Comparison of ENCODE assay signal across 12 cellular contexts in the genomic region with DNA sequence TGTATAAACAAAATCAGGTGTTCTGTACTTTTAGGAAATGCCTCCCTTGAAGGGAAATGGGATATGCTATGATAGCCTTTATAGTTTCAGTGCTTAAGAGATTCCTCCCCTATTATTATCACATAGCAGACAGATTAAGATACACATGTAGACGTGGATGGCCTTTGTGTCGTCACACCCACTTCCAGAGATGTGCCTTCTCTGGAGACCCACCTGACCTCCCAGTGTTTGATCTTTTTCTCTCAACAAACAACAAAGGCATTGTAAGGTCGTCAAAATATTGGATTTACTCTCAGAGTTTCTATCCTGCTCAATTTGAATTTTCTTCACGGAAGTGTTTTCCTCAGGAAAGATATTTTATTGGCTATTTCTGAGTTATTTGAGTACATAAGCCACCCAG. TPM values are rescaled to one million over a fixed set of nuclear protein-coding genes. Genes with fewer than 3 reads are reported as not detected.
DNase-seq lines count a peak whose midpoint lies in the region; ATAC-seq, FAIRE-seq and TF ChIP-seq lines count a peak whose summit lies in the region.
"Had no signal": no experiment of that assay in that cellular context is flagged by ENCODE, and none has a peak within 500 bp of the region (broad histone marks: within the 10 kb centered on the region; RNA-seq: fewer than 3 reads in every experiment).

No MANE protein-coding gene starts in this region.

- TF ChIP-seq CTCF in Calu3 (IDR thresholded peaks at IDR 0.05; ENCODE audit: unreplicated experiment), result no peak

- intact Hi-C loops in CD4-positive, alpha-beta memory T cell (cut with micrococcal nuclease), result loop anchor here (1.0 kb wide), 2 partner anchors 26 to 53 kb away; partner anchors contain the start of gene C1GALT1
- intact Hi-C loops in left ventricle myocardium superior (cut with micrococcal nuclease), result no loop called here
- intact Hi-C loops in Calu3 (cut with micrococcal nuclease; ENCODE audit: unreplicated experiment), result no loop called here

- H3K27me3 Mint-ChIP-seq in CD4-positive, alpha-beta memory T cell, result no peaks in the 10 kb centered on the region
- no peaks in the 10 kb centered on the region for H3K27me3 Mint-ChIP-seq in activated CD8-positive, alpha-beta T cell treated with anti-CD3 and anti-CD28 coated beads, Interleukin-2, amount 10 ng/mL, durations not matched to agents 7 days and 5 days (ENCODE audit: low read depth)
- H3K27me3 Mint-ChIP-seq in Calu3 (ENCODE audit: unreplicated experiment), result no peaks in the 10 kb centered on the region

- H3K9me3 Mint-ChIP-seq in CD4-positive, alpha-beta memory T cell, result peaks cover 0 to 13% (median 10%) of the 10 kb centered on the region in 8 donors
- peaks cover 21% of the 10 kb centered on the region for H3K9me3 Mint-ChIP-seq in activated CD8-positive, alpha-beta T cell treated with anti-CD3 and anti-CD28 coated beads, Interleukin-2, amount 10 ng/mL, durations not matched to agents 7 days and 5 days (ENCODE audit: insufficient read depth)
- peaks cover 7% of the 10 kb centered on the region for H3K9me3 Mint-ChIP-seq in Calu3 (ENCODE audit: low read depth, unreplicated experiment)

- H3K4me1 Mint-ChIP-seq in CD4-positive, alpha-beta memory T cell, result peaks cover 42 to 73% (median 58%) of the 10 kb centered on the region in 4 donors
- H3K4me1 Mint-ChIP-seq in activated CD8-positive, alpha-beta T cell treated with anti-CD3 and anti-CD28 coated beads, Interleukin-2, amount 10 ng/mL, durations not matched to agents 7 days and 5 days (ENCODE audit: low read depth), result peaks cover 49% of the 10 kb centered on the region
- H3K4me1 Mint-ChIP-seq in Calu3 (ENCODE audit: low read depth, unreplicated experiment), result peaks cover 14% of the 10 kb centered on the region

- CTCF ChIA-PET in CD4-positive, alpha-beta memory T cell (lab: Charles Lee; ENCODE audit: partially characterized antibody), result interaction anchor here (0.8 to 4.4 kb wide), 4 partner anchors 20 to 54 kb away, joined by 3 to 31 read pairs (median 6); partner anchors contain the start of gene C1GALT1
- CTCF ChIA-PET in activated CD8-positive, alpha-beta T cell treated with anti-CD3 and anti-CD28 coated beads, Interleukin-2, amount 10 ng/mL, durations not matched to agents 7 days and 5 days (lab: Charles Lee), result interaction anchor here (0.9 to 4.1 kb wide), 4 partner anchors 7 to 385 kb away, joined by 3 to 29 read pairs (median 4); partner anchors contain the start of gene C1GALT1
- CTCF ChIA-PET in Calu3 (lab: Charles Lee), result no interaction called here

- BruUV-seq in Calu3 (replicated peaks; lab: Mats Ljungman, UMichigan), result no TSS peak

- peaks cover 3 to 4% of the 10 kb centered on the region in 2 donors for H3K36me3 Mint-ChIP-seq in CD4-positive, alpha-beta memory T cell
- peaks cover 42% of the 10 kb centered on the region for H3K36me3 Mint-ChIP-seq in activated CD8-positive, alpha-beta T cell treated with anti-CD3 and anti-CD28 coated beads, Interleukin-2, amount 10 ng/mL, durations not matched to agents 7 days and 5 days (ENCODE audit: low read depth)
- H3K36me3 Mint-ChIP-seq in Calu3 (ENCODE audit: insufficient read depth, unreplicated experiment), result no peaks in the 10 kb centered on the region

- peak in 1 of 5 donors; percentile 15 for DNase-seq in CD4-positive, alpha-beta memory T cell
- DNase-seq in Jurkat, Clone E6-1 (ENCODE audit: low read depth, low spot score), result peak; percentile 71
- DNase-seq in activated CD8-positive, alpha-beta T cell treated with anti-CD3 and anti-CD28 coated beads, Interleukin-2, amount 10 ng/mL, durations not matched to agents 7 days and 5 days, result no peak
- peak; percentile 86 for DNase-seq in myocyte (ENCODE audit: low read depth)
- DNase-seq in left ventricle myocardium superior, result no peak
- no peak for DNase-seq in Calu3
- no peak for DNase-seq in HTR-8/SVneo (ENCODE audit: insufficient read length, low spot score)
- DNase-seq: NCI-H1105, NCI-H526 treated with DMSO at 0.1 percent for 48 hours, SHP77 had no signal

- H3K36me3 ChIP-seq in CD4-positive, alpha-beta memory T cell (ENCODE audit: insufficient read depth, low read length), result no peaks in the 10 kb centered on the region
- H3K36me3 ChIP-seq: right atrium auricular region, suprapubic skin had no signal

- peak overlapping the region; percentile 69 to 86 (median 81) for H3K4me3 Mint-ChIP-seq in CD4-positive, alpha-beta memory T cell
- peak overlapping the region; percentile 84 for H3K4me3 Mint-ChIP-seq in activated CD8-positive, alpha-beta T cell treated with anti-CD3 and anti-CD28 coated beads, Interleukin-2, amount 10 ng/mL, durations not matched to agents 7 days and 5 days
- no peak overlapping the region for H3K4me3 Mint-ChIP-seq in Calu3 (ENCODE audit: low read depth, unreplicated experiment)

- peak overlapping the region; percentile 55 for H3K27ac ChIP-seq in CD4-positive, alpha-beta memory T cell (ENCODE audit: low read depth, low read length)
- H3K27ac ChIP-seq: right atrium auricular region, suprapubic skin had no signal

- peaks cover 69% of the 10 kb centered on the region for H3K4me1 ChIP-seq in CD4-positive, alpha-beta memory T cell (ENCODE audit: insufficient read depth, low read length)
- H3K4me1 ChIP-seq: right atrium auricular region, suprapubic skin had no signal

- H3K9me3 ChIP-seq in CD4-positive, alpha-beta memory T cell (ENCODE audit: control insufficient read depth in 1 of 2, low read length in 2 of 2), result no peaks in the 10 kb centered on the region
- H3K9me3 ChIP-seq: right atrium auricular region, suprapubic skin had no signal

- no peak for FAIRE-seq in HTR-8/SVneo (lab: Jason Lieb, UNC)

- peak; percentile 5 for ATAC-seq in activated CD8-positive, alpha-beta T cell treated with anti-CD3 and anti-CD28 coated beads, Interleukin-2, amount 10 ng/mL, durations not matched to agents 7 days and 5 days
- no peak for ATAC-seq in left ventricle myocardium superior

- H3K27me3 ChIP-seq in CD4-positive, alpha-beta memory T cell (ENCODE audit: insufficient read depth, low read length), result no peaks in the 10 kb centered on the region
- H3K27me3 ChIP-seq: right atrium auricular region, suprapubic skin had no signal

- peak overlapping the region; percentile 64 to 95 (median 84) for H3K27ac Mint-ChIP-seq in CD4-positive, alpha-beta memory T cell
- peak overlapping the region; percentile 98 for H3K27ac Mint-ChIP-seq in activated CD8-positive, alpha-beta T cell treated with anti-CD3 and anti-CD28 coated beads, Interleukin-2, amount 10 ng/mL, durations not matched to agents 7 days and 5 days
- H3K27ac Mint-ChIP-seq in Calu3 (ENCODE audit: unreplicated experiment), result no peak overlapping the region

- POLR2A ChIA-PET in CD4-positive, alpha-beta memory T cell (lab: Charles Lee; ENCODE audit: partially characterized antibody), result interaction anchor here (0.9 to 5.4 kb wide), 10 partner anchors 9 to 484 kb away, joined by 3 to 128 read pairs (median 5); partner anchors contain the start of genes C1GALT1 and UMAD1
- POLR2A ChIA-PET in activated CD8-positive, alpha-beta T cell treated with anti-CD3 and anti-CD28 coated beads, Interleukin-2, amount 10 ng/mL, durations not matched to agents 7 days and 5 days (lab: Charles Lee), result interaction anchor here (1.0 to 4.9 kb wide), 2 partner anchors 26 to 52 kb away, joined by 3 to 74 read pairs; partner anchors contain the start of gene C1GALT1

- no peak overlapping the region for H3K4me3 ChIP-seq in CD4-positive, alpha-beta memory T cell (ENCODE audit: low read length in 2 of 2)
- H3K4me3 ChIP-seq in Jurkat, Clone E6-1 (ENCODE audit: low read length), result peak overlapping the region; percentile 57

RNA-seq across cellular contexts. Expression of gene C1GALT1, which starts 25.7 kb away (rescaled TPM):
- 10 to 100 TPM; 54.6 to 54.8 TPM for total RNA-seq in CD4-positive, alpha-beta memory T cell
- polyA plus RNA-seq in CD4-positive, alpha-beta memory T cell, result 10 to 100 TPM; 62.4 to 68.5 TPM
- polyA plus RNA-seq in Jurkat, Clone E6-1 (2012; ENCODE audit: insufficient read depth, insufficient read length), result 40.3 TPM
- 10 to 100 TPM; 47.4 to 50.7 TPM for total RNA-seq in activated CD8-positive, alpha-beta T cell treated with anti-CD3 and anti-CD28 coated beads, Interleukin-2, amount 10 ng/mL, durations not matched to agents 7 days and 5 days
- total RNA-seq in myocyte, result 164 and 171 TPM in 2 replicates
- polyA plus RNA-seq in myocyte (2012), result 28.3 TPM
- 19.4 TPM for total RNA-seq in left ventricle myocardium superior
- total RNA-seq in Calu3 (2022), result 92.2 and 97.0 TPM in 2 replicates

Comparison
In these comparisons a context has a peak if more than half of its experiments do, and no peak if none do; other contexts are left out.
1. DNase-seq: peak in Jurkat, Clone E6-1 (single experiment) and myocyte (single experiment); none in activated CD8-positive, alpha-beta T cell treated with anti-CD3 and anti-CD28 coated beads, Interleukin-2, amount 10 ng/mL, durations not matched to agents 7 days and 5 days (single experiment), left ventricle myocardium superior (single experiment), Calu3 (single experiment) and HTR-8/SVneo (single experiment).